ENCODE assay signal across 9 cellular contexts in genomic region chr11:3835100-3835485, GRCh38. TPM values are rescaled to one million over a fixed set of nuclear protein-coding genes. Genes with fewer than 3 reads are reported as not detected.
DNase-seq lines count a peak whose midpoint lies in the region; ATAC-seq, FAIRE-seq and TF ChIP-seq lines count a peak whose summit lies in the region.
"Had no signal": no experiment of that assay in that cellular context is flagged by ENCODE, and none has a peak within 500 bp of the region (broad histone marks: within the 10 kb centered on the region; RNA-seq: fewer than 3 reads in every experiment).

No MANE protein-coding gene starts in this region.

- no peaks in the 10 kb centered on the region for H4K20me1 ChIP-seq in endothelial cell of umbilical vein (replicated peaks; ENCODE audit: control insufficient read depth, extremely low read depth, insufficient read depth, low read length)

- H3K4me1 ChIP-seq in endothelial cell of umbilical vein (ENCODE audit: control insufficient read depth, extremely low read depth, insufficient read depth, low read length) = peaks cover 35% of the 10 kb centered on the region
- H3K4me1 ChIP-seq in rectal smooth muscle tissue (ENCODE audit: control insufficient read depth, insufficient read depth, low read length) = peaks cover 7% of the 10 kb centered on the region

- no peak overlapping the region for H3K4me2 ChIP-seq in endothelial cell of umbilical vein (ENCODE audit: insufficient read depth, low read length)

- FAIRE-seq in endothelial cell of umbilical vein (lab: Jason Lieb, UNC) = peak; percentile 76
- FAIRE-seq in frontal cortex (lab: Jason Lieb, UNC) = no peak
- FAIRE-seq: TTC549 had no signal

- DNase-seq in H7 = peak; percentile 17
- DNase-seq in T-helper 17 cell = no peak
- peak; percentile 15 for DNase-seq in endothelial cell of umbilical vein (ENCODE audit: low read depth, low spot score)
- no peak for DNase-seq in effector CD8-positive, alpha-beta T cell (lab: John Stamatoyannopoulos, UW)
- DNase-seq in NCI-H187 treated with DMSO at 0.1 percent for 48 hours (lab: John Stamatoyannopoulos, UW) = no peak
- DNase-seq in frontal cortex (ENCODE audit: low spot score in 2 of 2) = no peak
- DNase-seq: NCI-H2029 treated with DMSO at 0.1 percent for 48 hours had no signal

- H3K4me3 ChIP-seq in H7 (ENCODE audit: insufficient read depth, low read depth, low read length) = no peak overlapping the region
- H3K4me3 ChIP-seq in endothelial cell of umbilical vein (replicated peaks in 1 of 3; ENCODE audit: insufficient read depth in 1 of 3, low read depth in 1 of 3, low read length in 3 of 3) = no peak overlapping the region
- peak overlapping the region; percentile 9 for H3K4me3 ChIP-seq in rectal smooth muscle tissue (ENCODE audit: low read length)

- no peaks in the 10 kb centered on the region for H3K27me3 Mint-ChIP-seq in T-helper 17 cell

- peaks cover 84% of the 10 kb centered on the region for H3K79me2 ChIP-seq in endothelial cell of umbilical vein (ENCODE audit: control insufficient read depth, insufficient read depth, low read length)

- no peak overlapping the region for H2AFZ ChIP-seq in endothelial cell of umbilical vein (ENCODE audit: low read depth, low read length)

- H3K27ac ChIP-seq in endothelial cell of umbilical vein (ENCODE audit: insufficient read depth, low read depth, low read length) = no peak overlapping the region
- no peak overlapping the region for H3K27ac ChIP-seq in rectal smooth muscle tissue (ENCODE audit: low read depth, low read length)

- H3K9me1 ChIP-seq in endothelial cell of umbilical vein (replicated peaks; ENCODE audit: control insufficient read depth, extremely low read depth, insufficient read depth, low read length) = no peaks in the 10 kb centered on the region

- CTCF ChIA-PET in endothelial cell of umbilical vein (lab: Charles Lee) = interaction anchor here (0.8 to 2.4 kb wide), 3 partner anchors 10 to 20 kb away, joined by 4 to 16 read pairs (median 7); partner anchors contain the start of gene STIM1

- H3K36me3 ChIP-seq in H7 (replicated peaks; ENCODE audit: control insufficient read depth, insufficient read depth, low read length) = peaks cover 2% of the 10 kb centered on the region; the same call in 1 of the 2 replicates
- H3K36me3 ChIP-seq in endothelial cell of umbilical vein (ENCODE audit: control insufficient read depth in 2 of 2, extremely low read depth in 1 of 2, insufficient read depth in 2 of 2, low read length in 2 of 2) = peaks cover 0 to 3% of the 10 kb centered on the region in 2 experiments
- peaks cover 5% of the 10 kb centered on the region for H3K36me3 ChIP-seq in rectal smooth muscle tissue (ENCODE audit: control insufficient read depth, insufficient read depth, low read length)

- no TSS peak for BruUV-seq in endothelial cell of umbilical vein (replicated peaks; lab: Mats Ljungman, UMichigan)

- POLR2A ChIA-PET in endothelial cell of umbilical vein (lab: Charles Lee) = no interaction called here

- no peaks in the 10 kb centered on the region for H3K9me3 ChIP-seq in T-helper 17 cell (ENCODE audit: control insufficient read depth, low read length, poor library complexity, severe bottlenecking)
- H3K9me3 ChIP-seq in endothelial cell of umbilical vein (replicated peaks; ENCODE audit: control insufficient read depth, insufficient read depth, low read length) = no peaks in the 10 kb centered on the region

- H3K36me3 Mint-ChIP-seq in T-helper 17 cell (ENCODE audit: low read depth) = peaks cover 13% of the 10 kb centered on the region

- H3K27me3 ChIP-seq in H7 (ENCODE audit: control insufficient read depth, insufficient read depth, low read length) (no peaks in the 10 kb centered on the region), endothelial cell of umbilical vein (ENCODE audit: control insufficient read depth in 2 of 2, insufficient read depth in 2 of 2, low read length in 2 of 2) (no peaks in the 10 kb centered on the region), rectal smooth muscle tissue (ENCODE audit: control insufficient read depth, insufficient read depth, low read length) (no peaks in the 10 kb centered on the region)

- H3K27ac Mint-ChIP-seq in T-helper 17 cell = peak overlapping the region; percentile 98

- no peak for ATAC-seq in T-helper 17 cell

- intact Hi-C loops in endothelial cell of umbilical vein (cut with micrococcal nuclease) = loop anchor here (1.0 kb wide), 1 partner anchor 11 kb away; no protein-coding TSS in a partner anchor

- TF ChIP-seq POLR2A in endothelial cell of umbilical vein (IDR thresholded peaks at IDR 0.05; ENCODE audit: low read depth, low read length) = no peak

- no peak overlapping the region for H3K9ac ChIP-seq in endothelial cell of umbilical vein (replicated peaks; ENCODE audit: extremely low read depth, insufficient read depth, low read length)
- no peak overlapping the region for H3K9ac ChIP-seq in rectal smooth muscle tissue (ENCODE audit: low read length)

- dilution Hi-C loops in endothelial cell of umbilical vein (cut with MboI; ENCODE audit: extremely low pct_ligation_motif_present, low sequenced_read_pairs) = no loop called here

- H3K4me1 Mint-ChIP-seq in T-helper 17 cell = peaks cover 76% of the 10 kb centered on the region

- H3K4me3 Mint-ChIP-seq in T-helper 17 cell = peak overlapping the region; percentile 97

- no peak for TF ChIP-seq CTCF in endothelial cell of umbilical vein (IDR thresholded peaks at IDR 0.05; ENCODE audit: extremely low read depth in 1 of 2, insufficient read depth in 1 of 2, low read depth in 1 of 2, low read length in 2 of 2)

TF ChIP-seq in endothelial cell of umbilical vein, 7 proteins besides CTCF, POLR2A, EP300 and RAD21:
- TF ChIP-seq POLR2AphosphoS5 (IDR thresholded peaks at IDR 0.05; ENCODE audit: insufficient read depth, low read depth, low read length) (no peak), GATA2 (IDR thresholded peaks at IDR 0.05; ENCODE audit: insufficient read depth, insufficient read length, low read depth, low read length) (peak; percentile 26), EZH2 (IDR thresholded peaks at IDR 0.05; ENCODE audit: borderline replicate concordance, low read depth, low read length, severe bottlenecking) (no peak), FOS (IDR thresholded peaks at IDR 0.05; ENCODE audit: borderline replicate concordance, insufficient read depth, low read length) (no peak), MYC (IDR thresholded peaks at IDR 0.05; ENCODE audit: low read depth, low read length) (no peak)
- TF ChIP-seq, protein P1, sequence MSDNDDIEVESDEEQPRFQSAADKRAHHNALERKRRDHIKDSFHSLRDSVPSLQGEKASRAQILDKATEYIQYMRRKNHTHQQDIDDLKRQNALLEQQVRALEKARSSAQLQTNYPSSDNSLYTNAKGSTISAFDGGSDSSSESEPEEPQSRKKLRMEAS (IDR thresholded peaks at IDR 0.05; ENCODE audit: insufficient read depth, insufficient read length) = no peak
TF ChIP-seq in endothelial cell of umbilical vein: peak in this region for 1.

RNA-seq across cellular contexts. Expression of gene RHOG, which starts 5.7 kb away (rescaled TPM):
- total RNA-seq in H7 (2014; rRNA removed; shearing (Covaris generic)) = 14.9 and 20.2 TPM in 2 replicates
- 100 to 1,000 TPM; 114 to 123 TPM for total RNA-seq in T-helper 17 cell
- total RNA-seq in endothelial cell of umbilical vein = 59.6 and 69.0 TPM in 2 replicates
- 119 and 155 TPM in 2 replicates for polyA plus RNA-seq in endothelial cell of umbilical vein
- polyA plus RNA-seq in endothelial cell of umbilical vein (2011; cell fraction: cytosol; rRNA removed) = 82.0 and 106 TPM in 2 replicates
- polyA plus RNA-seq in endothelial cell of umbilical vein (2011; cell fraction: nucleus; rRNA removed) = 26.6 and 28.3 TPM in 2 replicates
- polyA plus RNA-seq in endothelial cell of umbilical vein (2012) = 74.2 and 86.1 TPM in 2 replicates
- 102 and 128 TPM in 2 replicates for polyA minus RNA-seq in endothelial cell of umbilical vein
- 58.3 TPM for polyA minus RNA-seq in endothelial cell of umbilical vein (2011; cell fraction: cytosol; rRNA and poly(A)+ RNA removed)
- polyA minus RNA-seq in endothelial cell of umbilical vein (2011; cell fraction: nucleus; rRNA and poly(A)+ RNA removed) = 23.6 and 25.4 TPM in 2 replicates
- 1.2 TPM for total RNA-seq in frontal cortex

RNA-seq across cellular contexts. Expression of gene STIM1, which starts 20.4 kb away (rescaled TPM):
- 20.8 and 23.6 TPM in 2 replicates for total RNA-seq in H7 (2014; rRNA removed; shearing (Covaris generic))
- total RNA-seq in T-helper 17 cell (100 to 1,000 TPM; 115 to 125 TPM), endothelial cell of umbilical vein (30.9 and 32.7 TPM in 2 replicates), frontal cortex (16.3 TPM)
- 33.4 and 34.2 TPM in 2 replicates for polyA plus RNA-seq in endothelial cell of umbilical vein
- polyA plus RNA-seq in endothelial cell of umbilical vein (2011; cell fraction: cytosol; rRNA removed) = 21.5 and 23.9 TPM in 2 replicates
- polyA plus RNA-seq in endothelial cell of umbilical vein (2011; cell fraction: nucleus; rRNA removed) = 37.3 and 43.2 TPM in 2 replicates
- polyA plus RNA-seq in endothelial cell of umbilical vein (2012) = 35.8 and 44.4 TPM in 2 replicates
- polyA minus RNA-seq in endothelial cell of umbilical vein = 82.2 and 113 TPM in 2 replicates
- 20.8 TPM for polyA minus RNA-seq in endothelial cell of umbilical vein (2011; cell fraction: cytosol; rRNA and poly(A)+ RNA removed)
- 33.8 and 38.6 TPM in 2 replicates for polyA minus RNA-seq in endothelial cell of umbilical vein (2011; cell fraction: nucleus; rRNA and poly(A)+ RNA removed)

RNA-seq across cellular contexts. Expression of gene PGAP2, which starts 26.7 kb away (rescaled TPM):
- total RNA-seq in H7 (2014; rRNA removed; shearing (Covaris generic)) = 17.3 and 21.0 TPM in 2 replicates
- total RNA-seq in T-helper 17 cell (10 to 100 TPM; 17.8 to 19.3 TPM), endothelial cell of umbilical vein (18.3 and 18.5 TPM in 2 replicates), frontal cortex (6.9 TPM)
- polyA plus RNA-seq in endothelial cell of umbilical vein = 34.1 and 39.3 TPM in 2 replicates
- 24.9 and 29.0 TPM in 2 replicates for polyA plus RNA-seq in endothelial cell of umbilical vein (2011; cell fraction: cytosol; rRNA removed)
- 51.5 and 52.9 TPM in 2 replicates for polyA plus RNA-seq in endothelial cell of umbilical vein (2011; cell fraction: nucleus; rRNA removed)
- 19.8 and 26.5 TPM in 2 replicates for polyA plus RNA-seq in endothelial cell of umbilical vein (2012)
- 32.4 and 37.3 TPM in 2 replicates for polyA minus RNA-seq in endothelial cell of umbilical vein
- polyA minus RNA-seq in endothelial cell of umbilical vein (2011; cell fraction: cytosol; rRNA and poly(A)+ RNA removed) = 26.5 TPM
- 11.8 and 16.1 TPM in 2 replicates for polyA minus RNA-seq in endothelial cell of umbilical vein (2011; cell fraction: nucleus; rRNA and poly(A)+ RNA removed)

RNA-seq across cellular contexts. Expression of gene NUP98, which starts 37.7 kb away (rescaled TPM):
- total RNA-seq in H7 (2014; rRNA removed; shearing (Covaris generic)) = 126 and 132 TPM in 2 replicates
- total RNA-seq in T-helper 17 cell (100 to 1,000 TPM; 120 to 128 TPM), endothelial cell of umbilical vein (80.8 and 92.7 TPM in 2 replicates), frontal cortex (73.4 TPM)
- 169 and 178 TPM in 2 replicates for polyA plus RNA-seq in endothelial cell of umbilical vein
- polyA plus RNA-seq in endothelial cell of umbilical vein (2011; cell fraction: cytosol; rRNA removed) = 103 and 110 TPM in 2 replicates
- 198 and 214 TPM in 2 replicates for polyA plus RNA-seq in endothelial cell of umbilical vein (2011; cell fraction: nucleus; rRNA removed)
- polyA plus RNA-seq in endothelial cell of umbilical vein (2012) = 57.6 and 77.5 TPM in 2 replicates
- 234 and 250 TPM in 2 replicates for polyA minus RNA-seq in endothelial cell of umbilical vein
- polyA minus RNA-seq in endothelial cell of umbilical vein (2011; cell fraction: cytosol; rRNA and poly(A)+ RNA removed) = 204 TPM
- 119 and 201 TPM in 2 replicates for polyA minus RNA-seq in endothelial cell of umbilical vein (2011; cell fraction: nucleus; rRNA and poly(A)+ RNA removed)

Comparison
In these comparisons a context has a peak if more than half of its experiments do, and no peak if none do; other contexts are left out.
1. DNase-seq: peak in H7 (single experiment) and endothelial cell of umbilical vein (single experiment); none in T-helper 17 cell (0 of 3), effector CD8-positive, alpha-beta T cell (single experiment), NCI-H187 treated with DMSO at 0.1 percent for 48 hours (single experiment) and frontal cortex (0 of 2).